ENCODE assay signal across 26 cellular contexts in the genomic region with DNA sequence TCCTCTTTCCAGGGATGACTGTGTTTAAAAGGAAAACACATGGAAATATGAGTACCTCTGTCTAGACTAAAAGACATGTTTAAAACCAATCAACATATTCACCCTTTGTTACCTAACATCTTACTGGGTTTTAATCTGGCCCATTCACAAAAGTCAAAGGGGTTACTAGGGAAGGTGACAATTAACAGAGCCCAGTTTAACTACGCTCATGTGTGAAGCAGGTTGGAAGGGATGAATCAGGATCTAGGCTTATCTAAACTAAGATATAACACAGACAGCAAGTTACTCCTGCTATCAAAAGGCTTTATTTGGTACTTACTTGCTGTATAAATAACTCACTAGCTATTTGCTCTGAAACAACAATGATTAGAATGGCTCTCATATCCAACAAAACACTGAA.
DNase-seq lines count a peak whose midpoint lies in the region; ATAC-seq, FAIRE-seq and TF ChIP-seq lines count a peak whose summit lies in the region.
"Had no signal": no experiment of that assay in that cellular context is flagged by ENCODE, and none has a peak within 500 bp of the region (broad histone marks: within the 10 kb centered on the region; RNA-seq: fewer than 3 reads in every experiment).

No MANE protein-coding gene starts in this region.

- no peak overlapping the region for H3K27ac Mint-ChIP-seq in endodermal cell
- H3K27ac Mint-ChIP-seq: B cell; CD4-positive, alpha-beta memory T cell; CD8-positive, alpha-beta memory T cell had no signal

- DNase-seq in amniotic epithelial cell (ENCODE audit: low read depth): peak; percentile 15
- DNase-seq in endodermal cell: no peak
- peak; percentile 16 for DNase-seq in endothelial cell of umbilical vein (ENCODE audit: low read depth, low spot score)
- no peak for DNase-seq in urothelium cell line (ENCODE audit: low spot score)
- no peak for DNase-seq in A172 (ENCODE audit: low spot score)
- DNase-seq in left ventricle myocardium superior: no peak
- no peak for DNase-seq in body of pancreas
- DNase-seq: 8988T; AML-193; CD4-positive, alpha-beta memory T cell; CD4-positive, CD25-positive, alpha-beta regulatory T cell; CD8-positive, alpha-beta memory T cell; COR-L47; DMS 273 treated with DMSO at 0.1 percent for 48 hours; DMS153; DMS79; DND-41; EL; GDM1 had no signal

- H3K9me3 ChIP-seq in endodermal cell (ENCODE audit: control insufficient read depth, low read length) (no peaks in the 10 kb centered on the region), endothelial cell of umbilical vein (replicated peaks; ENCODE audit: control insufficient read depth, insufficient read depth, low read length) (no peaks in the 10 kb centered on the region), body of pancreas (no peaks in the 10 kb centered on the region)
- H3K9me3 ChIP-seq: A549; BLaER1 treated with 17β-estradiol and CSF1 and Interleukin-3, amounts not matched to agents 10 nM and 100 nM had no signal

- dilution Hi-C loops in endothelial cell of umbilical vein (cut with MboI; ENCODE audit: extremely low pct_ligation_motif_present, low sequenced_read_pairs): no loop called here

- no peak for TF ChIP-seq POLR2A in endothelial cell of umbilical vein (IDR thresholded peaks at IDR 0.05; ENCODE audit: low read depth, low read length)
- no peak for TF ChIP-seq POLR2A in body of pancreas (IDR thresholded peaks at IDR 0.05)

- H3K36me3 ChIP-seq in endodermal cell (ENCODE audit: control insufficient read depth, insufficient read depth, low read length): no peaks in the 10 kb centered on the region
- H3K36me3 ChIP-seq in endothelial cell of umbilical vein (ENCODE audit: control insufficient read depth in 2 of 2, extremely low read depth in 1 of 2, insufficient read depth in 2 of 2, low read length in 2 of 2): no peaks in the 10 kb centered on the region
- no peaks in the 10 kb centered on the region for H3K36me3 ChIP-seq in body of pancreas (replicated peaks in 1 of 2; ENCODE audit: insufficient read depth in 1 of 2, low read depth in 2 of 2)
- H3K36me3 ChIP-seq: BLaER1 treated with 17β-estradiol and CSF1 and Interleukin-3, amounts not matched to agents 10 nM and 100 nM had no signal

- WGBS in endodermal cell (ENCODE audit: insufficient coverage in 1 of 2, insufficient read length in 1 of 2), 2 experiments: 41% methylated on average over 1 of the region's 1 CpG; no CpG with 5 or more reads in 1 of the 2 experiments
- 56 to 78% methylated on average over 1 of the region's 1 CpG for WGBS in body of pancreas, 2 donors

- no peak overlapping the region for H3K9ac ChIP-seq in endodermal cell (ENCODE audit: extremely low read depth, low read length, poor library complexity, severe bottlenecking)
- no peak overlapping the region for H3K9ac ChIP-seq in endothelial cell of umbilical vein (replicated peaks; ENCODE audit: extremely low read depth, insufficient read depth, low read length)
- H3K9ac ChIP-seq: BLaER1 treated with 17β-estradiol and CSF1 and Interleukin-3, amounts not matched to agents 10 nM and 100 nM had no signal

- FAIRE-seq in endothelial cell of umbilical vein (lab: Jason Lieb, UNC) (no peak), urothelium cell line (lab: Jason Lieb, UNC) (peak; percentile 32)
- FAIRE-seq: A549, GM12878, GM12892, GM18507 had no signal

- no peaks in the 10 kb centered on the region for H3K79me2 ChIP-seq in endothelial cell of umbilical vein (ENCODE audit: control insufficient read depth, insufficient read depth, low read length)

- no peaks in the 10 kb centered on the region for H4K20me1 ChIP-seq in endothelial cell of umbilical vein (replicated peaks; ENCODE audit: control insufficient read depth, extremely low read depth, insufficient read depth, low read length)
- H4K20me1 ChIP-seq: BLaER1 treated with 17β-estradiol and CSF1 and Interleukin-3, amounts not matched to agents 10 nM and 100 nM had no signal

- CTCF ChIA-PET in endothelial cell of umbilical vein (lab: Charles Lee): no interaction called here

- intact Hi-C loops in endothelial cell of umbilical vein (cut with micrococcal nuclease): no loop called here
- intact Hi-C loops in left ventricle myocardium superior (cut with micrococcal nuclease): no loop called here
- intact Hi-C loops in body of pancreas (cut with DNase I): no loop called here

- H3K27me3 ChIP-seq in endodermal cell (ENCODE audit: control insufficient read depth, insufficient read depth, low read length, poor library complexity, severe bottlenecking) (no peaks in the 10 kb centered on the region), endothelial cell of umbilical vein (ENCODE audit: control insufficient read depth in 2 of 2, insufficient read depth in 2 of 2, low read length in 2 of 2) (no peaks in the 10 kb centered on the region), body of pancreas (no peaks in the 10 kb centered on the region)
- H3K27me3 ChIP-seq: BLaER1 treated with 17β-estradiol and CSF1 and Interleukin-3, amounts not matched to agents 10 nM and 100 nM had no signal

- ATAC-seq in left ventricle myocardium superior (no peak), body of pancreas (no peak)
- ATAC-seq: A549, GM12878 had no signal

- H3K9me3 Mint-ChIP-seq in endodermal cell: no peaks in the 10 kb centered on the region
- H3K9me3 Mint-ChIP-seq: CD4-positive, alpha-beta memory T cell had no signal

- TF ChIP-seq CTCF in endodermal cell (conservative IDR thresholded peaks at IDR 0.05) (no peak), endothelial cell of umbilical vein (IDR thresholded peaks at IDR 0.05; ENCODE audit: extremely low read depth in 1 of 2, insufficient read depth in 1 of 2, low read depth in 1 of 2, low read length in 2 of 2) (no peak), body of pancreas (IDR thresholded peaks at IDR 0.05) (no peak)

- H3K36me3 Mint-ChIP-seq in endodermal cell (ENCODE audit: low read depth): no peaks in the 10 kb centered on the region
- H3K36me3 Mint-ChIP-seq: CD4-positive, alpha-beta memory T cell; CD4-positive, CD25-positive, alpha-beta regulatory T cell; CD8-positive, alpha-beta memory T cell had no signal

- no peaks in the 10 kb centered on the region for H3K27me3 Mint-ChIP-seq in endodermal cell (ENCODE audit: insufficient read depth)
- H3K27me3 Mint-ChIP-seq: CD4-positive, alpha-beta memory T cell; CD4-positive, CD25-positive, alpha-beta regulatory T cell; CD8-positive, alpha-beta memory T cell had no signal

- POLR2A ChIA-PET in endothelial cell of umbilical vein (lab: Charles Lee): no interaction called here

- H3K27ac ChIP-seq in endodermal cell (ENCODE audit: low read depth, low read length) (no peak overlapping the region), endothelial cell of umbilical vein (ENCODE audit: insufficient read depth, low read depth, low read length) (no peak overlapping the region), body of pancreas (no peak overlapping the region)
- H3K27ac ChIP-seq: A549; BLaER1 treated with 17β-estradiol and CSF1 and Interleukin-3, amounts not matched to agents 10 nM and 100 nM; C4-2B had no signal

- no peak overlapping the region for H3K4me2 ChIP-seq in endothelial cell of umbilical vein (ENCODE audit: insufficient read depth, low read length)
- H3K4me2 ChIP-seq: A549; BLaER1 treated with 17β-estradiol and CSF1 and Interleukin-3, amounts not matched to agents 10 nM and 100 nM had no signal

- no TSS peak for BruUV-seq in endothelial cell of umbilical vein (replicated peaks; lab: Mats Ljungman, UMichigan)

- H2AFZ ChIP-seq in endothelial cell of umbilical vein (ENCODE audit: low read depth, low read length): no peak overlapping the region

- H3K4me1 ChIP-seq in endodermal cell (ENCODE audit: control insufficient read depth, insufficient read depth, low read length) (peaks cover 16% of the 10 kb centered on the region), endothelial cell of umbilical vein (ENCODE audit: control insufficient read depth, extremely low read depth, insufficient read depth, low read length) (peaks cover 27% of the 10 kb centered on the region), body of pancreas (no peaks in the 10 kb centered on the region)
- H3K4me1 ChIP-seq: BLaER1 treated with 17β-estradiol and CSF1 and Interleukin-3, amounts not matched to agents 10 nM and 100 nM had no signal

- H3K4me1 Mint-ChIP-seq in endodermal cell: peaks cover 41% of the 10 kb centered on the region
- H3K4me1 Mint-ChIP-seq: B cell; CD4-positive, alpha-beta memory T cell; CD4-positive, CD25-positive, alpha-beta regulatory T cell; CD8-positive, alpha-beta memory T cell had no signal

- no peaks in the 10 kb centered on the region for H3K9me1 ChIP-seq in endothelial cell of umbilical vein (replicated peaks; ENCODE audit: control insufficient read depth, extremely low read depth, insufficient read depth, low read length)

- H3K4me3 ChIP-seq in endodermal cell (ENCODE audit: low read length): peak overlapping the region; percentile 43
- H3K4me3 ChIP-seq in endothelial cell of umbilical vein (replicated peaks in 1 of 3; ENCODE audit: insufficient read depth in 1 of 3, low read depth in 1 of 3, low read length in 3 of 3): no peak overlapping the region
- H3K4me3 ChIP-seq in body of pancreas: no peak overlapping the region
- H3K4me3 ChIP-seq: A549; BLaER1 treated with 17β-estradiol and CSF1 and Interleukin-3, amounts not matched to agents 10 nM and 100 nM; GM12878 had no signal

- no peak overlapping the region for H3K4me3 Mint-ChIP-seq in endodermal cell
- H3K4me3 Mint-ChIP-seq: B cell; CD4-positive, alpha-beta memory T cell; CD4-positive, CD25-positive, alpha-beta regulatory T cell; CD8-positive, alpha-beta memory T cell had no signal

TF ChIP-seq in endothelial cell of umbilical vein, 7 proteins besides CTCF, POLR2A, EP300 and RAD21:
- TF ChIP-seq GATA2 (IDR thresholded peaks at IDR 0.05; ENCODE audit: insufficient read depth, insufficient read length, low read depth, low read length) (no peak), MYC (IDR thresholded peaks at IDR 0.05; ENCODE audit: low read depth, low read length) (no peak), EZH2 (IDR thresholded peaks at IDR 0.05; ENCODE audit: borderline replicate concordance, low read depth, low read length, severe bottlenecking) (no peak), POLR2AphosphoS5 (IDR thresholded peaks at IDR 0.05; ENCODE audit: insufficient read depth, low read depth, low read length) (no peak), FOS (IDR thresholded peaks at IDR 0.05; ENCODE audit: borderline replicate concordance, insufficient read depth, low read length) (no peak), JUN (IDR thresholded peaks at IDR 0.05; ENCODE audit: borderline replicate concordance, insufficient read depth, insufficient read length, low read depth) (no peak)
- TF ChIP-seq, protein P1, sequence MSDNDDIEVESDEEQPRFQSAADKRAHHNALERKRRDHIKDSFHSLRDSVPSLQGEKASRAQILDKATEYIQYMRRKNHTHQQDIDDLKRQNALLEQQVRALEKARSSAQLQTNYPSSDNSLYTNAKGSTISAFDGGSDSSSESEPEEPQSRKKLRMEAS (IDR thresholded peaks at IDR 0.05; ENCODE audit: insufficient read depth, insufficient read length): no peak

Comparison
In these comparisons a context has a peak if more than half of its experiments do, and no peak if none do; other contexts are left out.
1. DNase-seq: peak in amniotic epithelial cell (single experiment) and endothelial cell of umbilical vein (single experiment); none in endodermal cell (single experiment), urothelium cell line (single experiment), A172 (single experiment), left ventricle myocardium superior (single experiment) and body of pancreas (0 of 4).